ENCODE assay signal across 11 cellular contexts in the genomic region with DNA sequence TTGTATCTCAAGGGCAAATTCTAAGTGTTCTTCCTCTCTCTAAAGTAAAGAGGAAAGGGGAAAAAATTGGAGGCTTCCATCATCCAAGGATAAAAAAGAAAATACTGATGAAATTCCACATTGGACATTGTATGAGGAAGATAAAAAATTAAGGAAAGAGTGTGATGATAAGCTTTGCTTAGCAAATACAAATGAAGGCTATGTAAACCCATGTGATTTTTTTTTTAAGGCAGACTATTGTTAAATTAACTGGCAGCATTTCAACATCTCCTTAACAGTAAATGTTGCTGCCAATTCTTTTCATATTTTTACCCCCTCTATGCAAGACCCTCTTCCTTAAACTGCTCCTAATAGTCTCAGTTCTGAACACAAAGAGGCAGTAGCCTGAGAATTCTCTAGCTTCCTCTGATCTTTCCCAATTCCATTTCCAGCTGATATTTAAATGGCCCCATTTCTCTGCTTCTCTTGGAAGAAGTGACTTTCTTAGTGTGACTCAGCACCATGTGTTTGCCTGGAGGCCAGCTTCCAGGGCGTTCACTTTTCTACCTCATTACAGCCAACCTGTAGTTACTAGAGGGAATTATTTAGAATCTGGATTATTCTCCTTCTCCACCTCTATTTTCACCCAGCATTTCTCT.
DNase-seq lines count a peak whose midpoint lies in the region; ATAC-seq and TF ChIP-seq lines count a peak whose summit lies in the region.
"Had no signal": no experiment of that assay in that cellular context is flagged by ENCODE, and none has a peak within 500 bp of the region (broad histone marks: within the 10 kb centered on the region; RNA-seq: fewer than 3 reads in every experiment).

No MANE protein-coding gene starts in this region.

- H2BK120ac ChIP-seq in trophoblast cell (ENCODE audit: insufficient read depth, low read length, poor library complexity): peak overlapping the region; percentile 37

- no peak overlapping the region for H3K4me2 ChIP-seq in trophoblast cell (ENCODE audit: low read length)

- no peaks in the 10 kb centered on the region for H3K79me2 ChIP-seq in trophoblast cell (ENCODE audit: control insufficient read depth, insufficient read depth, low read length, poor library complexity)

- H3K4me3 Mint-ChIP-seq in natural killer cell treated with Interleukin-12 subunit alpha and Interleukin-12 subunit beta and Interleukin-15 and Interleukin-18, amount 100 ng/mL, for 72 hours: no peak overlapping the region
- H3K4me3 Mint-ChIP-seq in naive thymus-derived CD8-positive, alpha-beta T cell: no peak overlapping the region
- H3K4me3 Mint-ChIP-seq: activated T-cell treated with anti-CD3 and anti-CD28 coated beads, Interleukin-2, amount 50 U/mL, for 24 hours; T-helper 1 cell treated with Interleukin-12 subunit alpha and Interleukin-12 subunit beta and Interleukin-4 antibody, amounts not matched to agents 30 μg/mL and 1 μg/mL, for 36 hours had no signal

- TF ChIP-seq CTCF in fibroblast of mammary gland (conservative IDR thresholded peaks at IDR 0.05; ENCODE audit: control insufficient read depth, insufficient read depth, low read depth, low read length): no peak

- H3K27me3 Mint-ChIP-seq in natural killer cell treated with Interleukin-12 subunit alpha and Interleukin-12 subunit beta and Interleukin-15 and Interleukin-18, amount 100 ng/mL, for 72 hours: peaks cover 11 to 22% of the 10 kb centered on the region in 2 donors
- H3K27me3 Mint-ChIP-seq in naive thymus-derived CD8-positive, alpha-beta T cell: peaks cover 2 to 33% (median 3%) of the 10 kb centered on the region in 5 donors

- H3K9ac ChIP-seq in trophoblast cell (ENCODE audit: low read length): no peak overlapping the region

- no peaks in the 10 kb centered on the region for H3K9me3 ChIP-seq in trophoblast cell (ENCODE audit: insufficient read depth, low read depth, low read length)

- no peaks in the 10 kb centered on the region for H3K36me3 Mint-ChIP-seq in natural killer cell treated with Interleukin-12 subunit alpha and Interleukin-12 subunit beta and Interleukin-15 and Interleukin-18, amount 100 ng/mL, for 72 hours
- no peaks in the 10 kb centered on the region for H3K36me3 Mint-ChIP-seq in naive thymus-derived CD8-positive, alpha-beta T cell

- no CpG with 5 or more reads among the region's 1 CpG for WGBS in trophoblast cell (ENCODE audit: extremely low coverage, insufficient coverage, insufficient read length)

- no peak overlapping the region for H2BK12ac ChIP-seq in trophoblast cell (ENCODE audit: low read length)

- no peak overlapping the region for H4K8ac ChIP-seq in trophoblast cell (ENCODE audit: low read depth, low read length)

- no peak overlapping the region for H4K12ac ChIP-seq in trophoblast cell (ENCODE audit: low read depth, low read length)

- no peak overlapping the region for H3K23ac ChIP-seq in trophoblast cell (ENCODE audit: low read length)

- peak overlapping the region; percentile 30 for H3K27ac ChIP-seq in trophoblast cell (ENCODE audit: low read depth, low read length)

- H3K4me3 ChIP-seq in fibroblast of mammary gland (ENCODE audit: control insufficient read depth, low read depth, low read length) (no peak overlapping the region), trophoblast cell (ENCODE audit: low read depth, low read length) (no peak overlapping the region)

- H3K4me1 ChIP-seq in trophoblast cell (ENCODE audit: control insufficient read depth in 1 of 2, insufficient read depth in 2 of 2, low read length in 2 of 2): no peaks in the 10 kb centered on the region

- POLR2A ChIA-PET in naive thymus-derived CD8-positive, alpha-beta T cell (lab: Charles Lee): interaction anchor here (0.6 kb wide), 1 partner anchor 82 kb away, joined by 3 read pairs; no protein-coding TSS in a partner anchor

- no peak overlapping the region for H4K91ac ChIP-seq in trophoblast cell (ENCODE audit: low read depth, low read length)

- H3K27me3 ChIP-seq in trophoblast cell (ENCODE audit: insufficient read depth, low read length): no peaks in the 10 kb centered on the region

- H3K9me3 Mint-ChIP-seq in natural killer cell treated with Interleukin-12 subunit alpha and Interleukin-12 subunit beta and Interleukin-15 and Interleukin-18, amount 100 ng/mL, for 72 hours: no peaks in the 10 kb centered on the region
- H3K9me3 Mint-ChIP-seq in naive thymus-derived CD8-positive, alpha-beta T cell: peaks cover 0 to 8% (median 0%) of the 10 kb centered on the region in 9 donors
- H3K9me3 Mint-ChIP-seq: activated T-cell treated with anti-CD3 and anti-CD28 coated beads, Interleukin-2, amount 50 U/mL, for 24 hours; T-helper 1 cell treated with Interleukin-12 subunit alpha and Interleukin-12 subunit beta and Interleukin-4 antibody, amounts not matched to agents 30 μg/mL and 1 μg/mL, for 36 hours had no signal

- H3K18ac ChIP-seq in trophoblast cell (ENCODE audit: low read length): no peak overlapping the region

- H3K79me1 ChIP-seq in trophoblast cell (ENCODE audit: low read length): peaks cover 4% of the 10 kb centered on the region

- H2BK5ac ChIP-seq in trophoblast cell (ENCODE audit: low read depth, low read length, poor library complexity): no peak overlapping the region

- peak; percentile 83 for DNase-seq in ELR (ENCODE audit: low read depth)
- peak; percentile 57 for DNase-seq in fibroblast of mammary gland (ENCODE audit: low read depth)
- DNase-seq in trophoblast cell: peak; percentile 82 to 84
- DNase-seq in activated T-cell treated with anti-CD3 and anti-CD28 coated beads, Interleukin-2, amount 50 U/mL, for 1 hour: no peak
- no peak for DNase-seq in natural killer cell treated with Interleukin-12 subunit alpha and Interleukin-12 subunit beta and Interleukin-15 and Interleukin-18, amount 100 ng/mL, for 72 hours (ENCODE audit: low spot score)
- DNase-seq in naive thymus-derived CD8-positive, alpha-beta T cell: no peak
- DNase-seq: activated T-cell treated with anti-CD3 and anti-CD28 coated beads, Interleukin-2, amount 50 U/mL, for 24 hours; NCI-H1930 had no signal

- H3K4me1 Mint-ChIP-seq in natural killer cell treated with Interleukin-12 subunit alpha and Interleukin-12 subunit beta and Interleukin-15 and Interleukin-18, amount 100 ng/mL, for 72 hours (ENCODE audit: low read depth in 2 of 2): no peaks in the 10 kb centered on the region
- peaks cover 0 to 13% (median 0%) of the 10 kb centered on the region in 4 donors for H3K4me1 Mint-ChIP-seq in naive thymus-derived CD8-positive, alpha-beta T cell

- H2AFZ ChIP-seq in trophoblast cell (ENCODE audit: insufficient read depth, low read length, poor library complexity): no peak overlapping the region

- H3K27ac Mint-ChIP-seq in natural killer cell treated with Interleukin-12 subunit alpha and Interleukin-12 subunit beta and Interleukin-15 and Interleukin-18, amount 100 ng/mL, for 72 hours: no peak overlapping the region
- no peak overlapping the region for H3K27ac Mint-ChIP-seq in naive thymus-derived CD8-positive, alpha-beta T cell
- H3K27ac Mint-ChIP-seq: activated T-cell treated with anti-CD3 and anti-CD28 coated beads, Interleukin-2, amount 50 U/mL, for 24 hours; T-helper 1 cell treated with Interleukin-12 subunit alpha and Interleukin-12 subunit beta and Interleukin-4 antibody, amounts not matched to agents 30 μg/mL and 1 μg/mL, for 36 hours had no signal

- no peak for ATAC-seq in natural killer cell treated with Interleukin-12 subunit alpha and Interleukin-12 subunit beta and Interleukin-15 and Interleukin-18, amount 100 ng/mL, for 72 hours
- no peak for ATAC-seq in naive thymus-derived CD8-positive, alpha-beta T cell
- ATAC-seq in GM18907 (IDR thresholded peaks at IDR 0.05; ENCODE audit: unreplicated experiment): no peak

- H3K4ac ChIP-seq in trophoblast cell (ENCODE audit: low read depth, low read length): no peak overlapping the region

- H3K14ac ChIP-seq in trophoblast cell (ENCODE audit: low read length): no peak overlapping the region

- H2AK5ac ChIP-seq in trophoblast cell (ENCODE audit: low read length): no peak overlapping the region

- no peaks in the 10 kb centered on the region for H3K36me3 ChIP-seq in trophoblast cell (ENCODE audit: control insufficient read depth in 1 of 2, insufficient read depth in 2 of 2, low read length in 2 of 2)

TF ChIP-seq in PFSK-1, 5 proteins besides CTCF, POLR2A, EP300 and RAD21:
- TF ChIP-seq POLR2AphosphoS5 (IDR thresholded peaks at IDR 0.05; ENCODE audit: low read depth, low read length) (no peak), SIN3A (IDR thresholded peaks at IDR 0.05; ENCODE audit: borderline replicate concordance, insufficient read depth, low read length) (peak; percentile 70; the same call in 1 of the 2 replicates), TAF1 (IDR thresholded peaks at IDR 0.05; ENCODE audit: borderline replicate concordance, insufficient read depth, low read length) (no peak), FOXP2 (optimal IDR thresholded peaks at IDR 0.05; ENCODE audit: borderline replicate concordance, extremely low read depth, extremely low read length, insufficient read depth) (no peak)
- TF ChIP-seq, protein P1, sequence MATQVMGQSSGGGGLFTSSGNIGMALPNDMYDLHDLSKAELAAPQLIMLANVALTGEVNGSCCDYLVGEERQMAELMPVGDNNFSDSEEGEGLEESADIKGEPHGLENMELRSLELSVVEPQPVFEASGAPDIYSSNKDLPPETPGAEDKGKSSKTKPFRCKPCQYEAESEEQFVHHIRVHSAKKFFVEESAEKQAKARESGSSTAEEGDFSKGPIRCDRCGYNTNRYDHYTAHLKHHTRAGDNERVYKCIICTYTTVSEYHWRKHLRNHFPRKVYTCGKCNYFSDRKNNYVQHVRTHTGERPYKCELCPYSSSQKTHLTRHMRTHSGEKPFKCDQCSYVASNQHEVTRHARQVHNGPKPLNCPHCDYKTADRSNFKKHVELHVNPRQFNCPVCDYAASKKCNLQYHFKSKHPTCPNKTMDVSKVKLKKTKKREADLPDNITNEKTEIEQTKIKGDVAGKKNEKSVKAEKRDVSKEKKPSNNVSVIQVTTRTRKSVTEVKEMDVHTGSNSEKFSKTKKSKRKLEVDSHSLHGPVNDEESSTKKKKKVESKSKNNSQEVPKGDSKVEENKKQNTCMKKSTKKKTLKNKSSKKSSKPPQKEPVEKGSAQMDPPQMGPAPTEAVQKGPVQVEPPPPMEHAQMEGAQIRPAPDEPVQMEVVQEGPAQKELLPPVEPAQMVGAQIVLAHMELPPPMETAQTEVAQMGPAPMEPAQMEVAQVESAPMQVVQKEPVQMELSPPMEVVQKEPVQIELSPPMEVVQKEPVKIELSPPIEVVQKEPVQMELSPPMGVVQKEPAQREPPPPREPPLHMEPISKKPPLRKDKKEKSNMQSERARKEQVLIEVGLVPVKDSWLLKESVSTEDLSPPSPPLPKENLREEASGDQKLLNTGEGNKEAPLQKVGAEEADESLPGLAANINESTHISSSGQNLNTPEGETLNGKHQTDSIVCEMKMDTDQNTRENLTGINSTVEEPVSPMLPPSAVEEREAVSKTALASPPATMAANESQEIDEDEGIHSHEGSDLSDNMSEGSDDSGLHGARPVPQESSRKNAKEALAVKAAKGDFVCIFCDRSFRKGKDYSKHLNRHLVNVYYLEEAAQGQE (IDR thresholded peaks at IDR 0.05; ENCODE audit: insufficient read depth in 1 of 2, low read depth in 2 of 2, low read length in 2 of 2): no peak

Comparison
In these comparisons a context has a peak if more than half of its experiments do, and no peak if none do; other contexts are left out.
1. DNase-seq: peak in ELR (single experiment), fibroblast of mammary gland (single experiment) and trophoblast cell (2 of 2); none in activated T-cell treated with anti-CD3 and anti-CD28 coated beads, Interleukin-2, amount 50 U/mL, for 1 hour (single experiment), natural killer cell treated with Interleukin-12 subunit alpha and Interleukin-12 subunit beta and Interleukin-15 and Interleukin-18, amount 100 ng/mL, for 72 hours (single experiment) and naive thymus-derived CD8-positive, alpha-beta T cell (0 of 10).